ENCODE assay signal across 16 cellular contexts in the genomic region with DNA sequence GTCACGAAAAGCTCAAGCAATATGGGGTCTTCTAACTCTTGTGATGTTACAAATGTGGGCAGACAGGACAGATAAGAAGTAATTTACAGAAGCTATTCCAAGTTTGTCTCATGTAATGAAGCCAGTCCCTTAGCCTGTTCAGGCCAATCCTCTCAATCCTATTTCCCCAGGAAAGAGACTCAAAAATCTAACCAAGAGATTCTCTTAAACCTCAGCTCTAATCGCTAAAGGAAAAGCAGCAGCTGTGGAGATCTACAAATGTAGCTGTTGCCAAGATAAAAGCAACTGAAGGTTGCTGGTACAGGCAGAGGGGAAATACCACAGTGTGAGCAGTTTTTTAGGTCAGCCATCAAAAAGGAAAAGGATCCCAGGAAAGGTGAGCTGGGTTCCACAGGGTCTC. TPM values are rescaled to one million over a fixed set of nuclear protein-coding genes. Genes with fewer than 3 reads are reported as not detected.
DNase-seq lines count a peak whose midpoint lies in the region; TF ChIP-seq lines count a peak whose summit lies in the region.
"Had no signal": no experiment of that assay in that cellular context is flagged by ENCODE, and none has a peak within 500 bp of the region (broad histone marks: within the 10 kb centered on the region; RNA-seq: fewer than 3 reads in every experiment).

No MANE protein-coding gene starts in this region.

- H3K4me1 ChIP-seq in neural progenitor cell = peaks cover 22% of the 10 kb centered on the region

- peak overlapping the region; percentile 10 for H3K27ac Mint-ChIP-seq in neural progenitor cell
- H3K27ac Mint-ChIP-seq in CD14-positive monocyte = no peak overlapping the region
- H3K27ac Mint-ChIP-seq: dendritic cell treated with granulocyte-macrophage colony-stimulating factor and Interleukin-4, amounts not matched to agents 40 ng/mL and 50 ng/mL, for 4 days; progenitor cell of endocrine pancreas had no signal

- H3K9me3 Mint-ChIP-seq in neural progenitor cell (no peaks in the 10 kb centered on the region), CD14-positive monocyte (no peaks in the 10 kb centered on the region)
- H3K9me3 Mint-ChIP-seq: dendritic cell treated with granulocyte-macrophage colony-stimulating factor and Interleukin-4, amounts not matched to agents 40 ng/mL and 50 ng/mL, for 4 days had no signal

- TF ChIP-seq CTCF in neural progenitor cell (IDR thresholded peaks at IDR 0.05) (no peak), CD14-positive monocyte (IDR thresholded peaks at IDR 0.05) (no peak)

- no peak overlapping the region for H3K4me2 ChIP-seq in neural progenitor cell

- DNase-seq in G401 (ENCODE audit: low spot score) (peak; percentile 73), OCI-M1 (lab: John Stamatoyannopoulos, UW) (peak; percentile 14), dermis blood vessel endothelial cell (peak; percentile 14), neural progenitor cell (ENCODE audit: low spot score) (no peak), SHP77 (lab: John Stamatoyannopoulos, UW) (no peak), ACHN (no peak), SIG-M5 treated with dmso at 0.1 percent for 504 hours (lab: John Stamatoyannopoulos, UW; ENCODE audit: unreplicated experiment) (no peak), CD14-positive monocyte (ENCODE audit: low spot score) (no peak)
- DNase-seq: activated effector memory CD4-positive, alpha-beta T cell treated with Interleukin-2 at 50 U/mL for 16 hours; hippocampal formation; kidney glomerular epithelial cell; NCI-H187 treated with DMSO at 0.1 percent for 48 hours; NCI-H526; RPMI8226 had no signal

- no peaks in the 10 kb centered on the region for H3K27me3 Mint-ChIP-seq in neural progenitor cell (ENCODE audit: insufficient read depth, low read depth)
- no peaks in the 10 kb centered on the region for H3K27me3 Mint-ChIP-seq in CD14-positive monocyte (ENCODE audit: low read depth in 3 of 3)
- H3K27me3 Mint-ChIP-seq: dendritic cell treated with granulocyte-macrophage colony-stimulating factor and Interleukin-4, amounts not matched to agents 40 ng/mL and 50 ng/mL, for 4 days; progenitor cell of endocrine pancreas had no signal

- no peaks in the 10 kb centered on the region for H3K9me3 ChIP-seq in neural progenitor cell (ENCODE audit: low read depth)

- H3K36me3 ChIP-seq in neural progenitor cell = no peaks in the 10 kb centered on the region

- peak overlapping the region; percentile 45 for H2AFZ ChIP-seq in neural progenitor cell (replicated peaks)

- H3K9ac ChIP-seq in neural progenitor cell = no peak overlapping the region

- no peak overlapping the region for H3K27ac ChIP-seq in neural progenitor cell

- no peaks in the 10 kb centered on the region for H4K20me1 ChIP-seq in neural progenitor cell (ENCODE audit: low read depth)

- H3F3A ChIP-seq in neural progenitor cell (ENCODE audit: low read depth) = peaks cover 3% of the 10 kb centered on the region

- no peaks in the 10 kb centered on the region for H3K27me3 ChIP-seq in neural progenitor cell

- H3K79me2 ChIP-seq in neural progenitor cell (ENCODE audit: low read depth) = no peaks in the 10 kb centered on the region

- H3K4me1 Mint-ChIP-seq in neural progenitor cell = peaks cover 34% of the 10 kb centered on the region
- no peaks in the 10 kb centered on the region for H3K4me1 Mint-ChIP-seq in CD14-positive monocyte

- H3K4me3 Mint-ChIP-seq in neural progenitor cell (no peak overlapping the region), CD14-positive monocyte (no peak overlapping the region)
- H3K4me3 Mint-ChIP-seq: dendritic cell treated with granulocyte-macrophage colony-stimulating factor and Interleukin-4, amounts not matched to agents 40 ng/mL and 50 ng/mL, for 4 days had no signal

- intact Hi-C loops in CD14-positive monocyte (cut with micrococcal nuclease) = no loop called here

- H3K36me3 Mint-ChIP-seq in neural progenitor cell (no peaks in the 10 kb centered on the region), CD14-positive monocyte (no peaks in the 10 kb centered on the region)

- in situ Hi-C loops in G401 (cut with HindIII; ENCODE audit: low sequenced_read_pairs) (no loop called here), ACHN (cut with HindIII; ENCODE audit: low pct_ligation_motif_present, low pct_unique_long_range_greater_than_20kb, low sequenced_read_pairs) (no loop called here)

- no peak overlapping the region for H3K4me3 ChIP-seq in neural progenitor cell

RNA-seq across cellular contexts. Expression of a gene that starts 39.3 kb away (rescaled TPM):
- 1.4 and 9.6 TPM in 2 replicates for total RNA-seq in G401 (2014; rRNA removed; shearing (Covaris generic))
- total RNA-seq in dermis blood vessel endothelial cell = 0.85 and 4.4 TPM in 2 replicates
- 42.6 and 54.1 TPM in 2 replicates for total RNA-seq in neural progenitor cell (ENCODE audit: low replicate concordance)
- polyA plus RNA-seq in CD14-positive monocyte = not detected

Comparison
In these comparisons a context has a peak if more than half of its experiments do, and no peak if none do; other contexts are left out.
1. DNase-seq: peak in G401 (single experiment), OCI-M1 (single experiment) and dermis blood vessel endothelial cell (single experiment); none in neural progenitor cell (single experiment), SHP77 (0 of 2), ACHN (single experiment), SIG-M5 treated with dmso at 0.1 percent for 504 hours (single experiment) and CD14-positive monocyte (single experiment).